8 cellular contexts compared by ENCODE assay signal in genomic region chr16:370443-370842, GRCh38. TPM values are rescaled to one million over a fixed set of nuclear protein-coding genes. Genes with fewer than 3 reads are reported as not detected.
A peak's percentile ranks its signal among the peaks of the same experiment; 100 is the strongest.
DNase-seq lines count a peak whose midpoint lies in the region; ATAC-seq and TF ChIP-seq lines count a peak whose summit lies in the region.

MRPL28 (minus strand) TSS chr16:370538; CDS start chr16:370218, 320 bp downstream.

- DNase-seq in A172 (ENCODE audit: low spot score) (peak; percentile 87), NCI-H2227 (lab: John Stamatoyannopoulos, UW; ENCODE audit: unreplicated experiment) (peak; percentile 97), T47D (ENCODE audit: low read depth in 1 of 2, low spot score in 1 of 2) (peak; percentile 95 to 96)

- H3K27me3 ChIP-seq in skeletal muscle tissue (ENCODE audit: control insufficient read depth in 3 of 3, insufficient read depth in 3 of 3, low read length in 3 of 3): no peaks in the 10 kb centered on the region

- H3K27ac ChIP-seq in VCaP (peak within 1 kb of the TSS; percentile 61), skeletal muscle tissue (ENCODE audit: low read depth, low read length) (peak within 1 kb of the TSS; percentile 77)

- H3K36me3 ChIP-seq in skeletal muscle tissue (ENCODE audit: control insufficient read depth in 3 of 3, insufficient read depth in 3 of 3, low read length in 3 of 3): peaks cover 38 to 47% (median 43%) of the 10 kb centered on the region in 3 donors

- peaks cover 12 to 15% (median 13%) of the 10 kb centered on the region in 3 donors for H3K4me1 ChIP-seq in skeletal muscle tissue (ENCODE audit: control insufficient read depth in 3 of 3, insufficient read depth in 3 of 3, low read length in 3 of 3)

- TF ChIP-seq CTCF in VCaP (conservative IDR thresholded peaks at IDR 0.05): no peak

- H3K4me3 ChIP-seq in iPS-18c (ENCODE audit: insufficient read depth, low read depth, low read length): peak within 1 kb of the TSS; percentile 55
- peak within 1 kb of the TSS; percentile 48 to 63 (median 57) for H3K4me3 ChIP-seq in skeletal muscle tissue (ENCODE audit: low read length in 3 of 3)

- H3K9me3 ChIP-seq in iPS-18c (ENCODE audit: control insufficient read depth, insufficient read depth, low read length): no peaks in the 10 kb centered on the region
- H3K9me3 ChIP-seq in skeletal muscle tissue (ENCODE audit: control insufficient read depth in 3 of 3, low read length in 3 of 3): no peaks in the 10 kb centered on the region

- in situ Hi-C loops in T47D (cut with HindIII; ENCODE audit: low pct_unique_long_range_greater_than_20kb, low sequenced_read_pairs): no loop called here

- peak within 1 kb of the TSS; percentile 70 to 76 (median 72) for H3K9ac ChIP-seq in skeletal muscle tissue (ENCODE audit: low read depth in 1 of 3, low read length in 3 of 3)

- ATAC-seq in GM18861 (IDR thresholded peaks at IDR 0.05; ENCODE audit: unreplicated experiment) (peak; percentile 65), HG03108 (IDR thresholded peaks at IDR 0.05; ENCODE audit: unreplicated experiment) (peak; percentile 72)

RNA-seq across cellular contexts. Expression of gene MRPL28, which starts in this region (rescaled TPM):
- 234 and 252 TPM in 2 replicates for total RNA-seq in A172 (2014; rRNA removed; shearing (Covaris generic))
- total RNA-seq in skeletal muscle tissue: 43.3 TPM

Comparison
In these comparisons a context has a peak if more than half of its experiments do, and no peak if none do; other contexts are left out.
1. Peak in every context shown above with its lines: DNase-seq, ATAC-seq, H3K4me3 ChIP-seq and H3K27ac ChIP-seq.